ENCODE assay signal across 8 cellular contexts in genomic region chr11:64652586-64653387, GRCh38.
DNase-seq lines count a peak whose midpoint lies in the region; ATAC-seq and TF ChIP-seq lines count a peak whose summit lies in the region.

No MANE protein-coding gene starts in this region.

- no peak for ATAC-seq in HG03045 (IDR thresholded peaks at IDR 0.05; ENCODE audit: unreplicated experiment)

- DNase-seq in COLO668 (lab: John Stamatoyannopoulos, UW; ENCODE audit: unreplicated experiment) (peak; percentile 66), activated T-cell treated with anti-CD3 and anti-CD28 coated beads for 48 hours (ENCODE audit: low read depth) (peak; percentile 71), fibroblast of gingiva (ENCODE audit: low read depth) (peak; percentile 45)
- DNase-seq in stimulated activated naive CD4-positive, alpha-beta T cell treated with Interleukin-2 at 50 U/mL for 16 hours (lab: John Stamatoyannopoulos, UW): peak; percentile 52

- peak overlapping the region; percentile 23; the same call in 1 of the 2 replicates for H3K4me3 ChIP-seq in HUES48 (ENCODE audit: low read depth, low read length)
- no peak overlapping the region for H3K4me3 ChIP-seq in OCI-LY3 (ENCODE audit: low read length)
- no peak overlapping the region for H3K4me3 ChIP-seq in neural cell (ENCODE audit: low read length)

- H3K36me3 ChIP-seq in HUES48 (ENCODE audit: control insufficient read depth, insufficient read depth, low read length) (no peaks in the 10 kb centered on the region), OCI-LY3 (replicated peaks; ENCODE audit: low read depth, low read length) (no peaks in the 10 kb centered on the region), neural cell (ENCODE audit: insufficient read depth, low read length) (no peaks in the 10 kb centered on the region)

- no peaks in the 10 kb centered on the region for H3K9me2 ChIP-seq in neural cell (ENCODE audit: insufficient read depth, low read length)

- H3F3A ChIP-seq in neural cell (ENCODE audit: insufficient read depth, low read length, poor library complexity, severe bottlenecking): no peaks in the 10 kb centered on the region

- H3K27ac ChIP-seq in HUES48 (ENCODE audit: low read depth, low read length): no peak overlapping the region
- no peak overlapping the region for H3K27ac ChIP-seq in OCI-LY3 (ENCODE audit: low read length)
- no peak overlapping the region for H3K27ac ChIP-seq in neural cell (ENCODE audit: low read length)

- H4K20me1 ChIP-seq in OCI-LY3 (ENCODE audit: insufficient read depth, low read length) (no peaks in the 10 kb centered on the region), neural cell (ENCODE audit: insufficient read depth) (no peaks in the 10 kb centered on the region)

- TF ChIP-seq EP300 in neural cell (conservative IDR thresholded peaks at IDR 0.05; ENCODE audit: poor library complexity, severe bottlenecking): no peak

- no peaks in the 10 kb centered on the region for H3K9me3 ChIP-seq in HUES48 (ENCODE audit: control insufficient read depth, insufficient read depth, low read length)
- H3K9me3 ChIP-seq in OCI-LY3 (ENCODE audit: insufficient read depth, low read length): no peaks in the 10 kb centered on the region
- no peaks in the 10 kb centered on the region for H3K9me3 ChIP-seq in neural cell (ENCODE audit: low read length)

- H2AFZ ChIP-seq in OCI-LY3 (ENCODE audit: low read depth, low read length) (peak overlapping the region; percentile 84; the same call in 1 of the 2 replicates), neural cell (ENCODE audit: low read depth, low read length) (no peak overlapping the region)

- H3K79me2 ChIP-seq in OCI-LY3 (ENCODE audit: low read length): no peaks in the 10 kb centered on the region
- no peaks in the 10 kb centered on the region for H3K79me2 ChIP-seq in neural cell (replicated peaks; ENCODE audit: insufficient read depth, low read length)

- H3K27me3 ChIP-seq in HUES48 (ENCODE audit: control insufficient read depth, insufficient read depth, low read length) (peaks cover under 1% of the 10 kb centered on the region; the same call in 1 of the 2 replicates), OCI-LY3 (ENCODE audit: low read depth, low read length) (no peaks in the 10 kb centered on the region), neural cell (ENCODE audit: insufficient read depth, low read depth, low read length) (no peaks in the 10 kb centered on the region)

- TF ChIP-seq CTCF in OCI-LY3 (IDR thresholded peaks at IDR 0.05; ENCODE audit: low read depth, low read length) (peak; percentile 93), neural cell (IDR thresholded peaks at IDR 0.05; ENCODE audit: poor library complexity, severe bottlenecking) (peak; percentile 98)

- H3K4me2 ChIP-seq in OCI-LY3 (ENCODE audit: low read length): peak overlapping the region; percentile 45
- H3K4me2 ChIP-seq in neural cell (ENCODE audit: low read length): no peak overlapping the region

- H3K9ac ChIP-seq in HUES48 (ENCODE audit: low read depth, low read length): no peak overlapping the region
- peak overlapping the region; percentile 17; the same call in 1 of the 2 replicates for H3K9ac ChIP-seq in OCI-LY3 (ENCODE audit: low read length)
- H3K9ac ChIP-seq in neural cell (ENCODE audit: low read length): no peak overlapping the region

- H3K4me1 ChIP-seq in HUES48 (ENCODE audit: control insufficient read depth, insufficient read depth, low read length): peaks cover 10% of the 10 kb centered on the region
- peaks cover 41% of the 10 kb centered on the region for H3K4me1 ChIP-seq in OCI-LY3 (ENCODE audit: low read length)

- peak; percentile 97 for TF ChIP-seq RAD21 in neural cell (conservative IDR thresholded peaks at IDR 0.05)

TF ChIP-seq in neural cell, 6 proteins besides CTCF, POLR2A, EP300 and RAD21:
- TF ChIP-seq EZH2 (IDR thresholded peaks at IDR 0.05; ENCODE audit: borderline replicate concordance, insufficient read depth, low read length, poor library complexity, severe bottlenecking): no peak
- no peak for TF ChIP-seq TAF1 (IDR thresholded peaks at IDR 0.05; ENCODE audit: low read depth)
- TF ChIP-seq POLR2AphosphoS5 (IDR thresholded peaks at IDR 0.05): no peak
- TF ChIP-seq REST (IDR thresholded peaks at IDR 0.05; ENCODE audit: borderline replicate concordance): no peak
- peak; percentile 42 for TF ChIP-seq MXI1 (conservative IDR thresholded peaks at IDR 0.05; ENCODE audit: poor library complexity, severe bottlenecking)
- TF ChIP-seq SMC3 (conservative IDR thresholded peaks at IDR 0.05; ENCODE audit: poor library complexity): peak; percentile 98
